ENCODE assay signal across 16 cellular contexts in genomic region chr6:15436451-15436850, GRCh38.
DNase-seq lines count a peak whose midpoint lies in the region; ATAC-seq lines count a peak whose summit lies in the region.
"Had no signal": no experiment of that assay in that cellular context is flagged by ENCODE, and none has a peak within 500 bp of the region (broad histone marks: within the 10 kb centered on the region; RNA-seq: fewer than 3 reads in every experiment).

No MANE protein-coding gene starts in this region.

- H3K27me3 ChIP-seq in BLaER1 treated with 17β-estradiol and CSF1 and Interleukin-3, amounts not matched to agents 10 nM and 100 nM = no peaks in the 10 kb centered on the region
- no peaks in the 10 kb centered on the region for H3K27me3 ChIP-seq in CD4-positive, CD25-positive, alpha-beta regulatory T cell (ENCODE audit: control insufficient read depth, insufficient read depth, low read length)
- H3K27me3 ChIP-seq: heart right ventricle had no signal

- POLR2A ChIA-PET in activated naive CD8-positive, alpha-beta T cell treated with anti-CD3 and anti-CD28 coated beads, Interleukin-2, amount 10 ng/mL, durations not matched to agents 7 days and 5 days (lab: Charles Lee) = no interaction called here
- POLR2A ChIA-PET in activated CD4-positive, alpha-beta memory T cell treated with anti-CD3 and anti-CD28 coated beads, Interleukin-2, amount 10 ng/mL, durations not matched to agents 7 days and 5 days (lab: Charles Lee) = interaction anchor here (1.3 kb wide), 1 partner anchor 187 kb away, joined by 5 read pairs; no protein-coding TSS in a partner anchor

- H3K4me2 ChIP-seq in BLaER1 treated with 17β-estradiol and CSF1 and Interleukin-3, amounts not matched to agents 10 nM and 100 nM = peak overlapping the region; percentile 46 to 97 (median 80)

- no peak overlapping the region for H3K9ac ChIP-seq in BLaER1 treated with 17β-estradiol and CSF1 and Interleukin-3, amounts not matched to agents 10 nM and 100 nM

- H3K27ac ChIP-seq in BLaER1 treated with 17β-estradiol and CSF1 and Interleukin-3, amounts not matched to agents 10 nM and 100 nM = peak overlapping the region in 3 of 11 experiments; percentile 19 to 53 (median 31); a peak in 1 of 22 replicates
- no peak overlapping the region for H3K27ac ChIP-seq in CD4-positive, CD25-positive, alpha-beta regulatory T cell (ENCODE audit: insufficient read depth, low read length, poor library complexity, severe bottlenecking)
- H3K27ac ChIP-seq: heart right ventricle had no signal

- H3K36me3 ChIP-seq in BLaER1 treated with 17β-estradiol and CSF1 and Interleukin-3, amounts not matched to agents 10 nM and 100 nM = peaks cover 0 to 10% (median 0%) of the 10 kb centered on the region in 11 experiments; a peak in 3 of 22 replicates
- no peaks in the 10 kb centered on the region for H3K36me3 ChIP-seq in CD4-positive, CD25-positive, alpha-beta regulatory T cell (ENCODE audit: control insufficient read depth, insufficient read depth, low read length)
- H3K36me3 ChIP-seq: heart right ventricle had no signal

- H3K4me1 Mint-ChIP-seq in CD4-positive, CD25-positive, alpha-beta regulatory T cell = peaks cover 49 to 98% (median 85%) of the 10 kb centered on the region in 4 donors
- H3K4me1 Mint-ChIP-seq in activated naive CD8-positive, alpha-beta T cell treated with anti-CD3 and anti-CD28 coated beads, Interleukin-2, amount 10 ng/mL, durations not matched to agents 7 days and 5 days = peaks cover 92% of the 10 kb centered on the region
- H3K4me1 Mint-ChIP-seq in naive B cell = peaks cover 80 to 97% (median 92%) of the 10 kb centered on the region in 3 donors
- H3K4me1 Mint-ChIP-seq in activated CD4-positive, alpha-beta memory T cell treated with anti-CD3 and anti-CD28 coated beads, Interleukin-2, amount 10 ng/mL, durations not matched to agents 7 days and 5 days = peaks cover 97% of the 10 kb centered on the region

- peaks cover 6 to 13% (median 10%) of the 10 kb centered on the region in 11 experiments; a peak in 16 of 22 replicates for H3K9me3 ChIP-seq in BLaER1 treated with 17β-estradiol and CSF1 and Interleukin-3, amounts not matched to agents 10 nM and 100 nM (replicated peaks in 1 of 11)
- no peaks in the 10 kb centered on the region for H3K9me3 ChIP-seq in CD4-positive, CD25-positive, alpha-beta regulatory T cell (ENCODE audit: control insufficient read depth in 2 of 2, low read length in 2 of 2)

- peak overlapping the region in 1 of 4 donors; percentile 22 for H3K4me3 Mint-ChIP-seq in CD4-positive, CD25-positive, alpha-beta regulatory T cell
- no peak overlapping the region for H3K4me3 Mint-ChIP-seq in activated naive CD8-positive, alpha-beta T cell treated with anti-CD3 and anti-CD28 coated beads, Interleukin-2, amount 10 ng/mL, durations not matched to agents 7 days and 5 days
- peak overlapping the region in 7 of 8 donors; percentile 33 to 91 (median 54) for H3K4me3 Mint-ChIP-seq in naive B cell
- H3K4me3 Mint-ChIP-seq in activated CD4-positive, alpha-beta memory T cell treated with anti-CD3 and anti-CD28 coated beads, Interleukin-2, amount 10 ng/mL, durations not matched to agents 7 days and 5 days = no peak overlapping the region

- peaks cover 98 to 100% (median 100%) of the 10 kb centered on the region in 10 experiments for H3K4me1 ChIP-seq in BLaER1 treated with 17β-estradiol and CSF1 and Interleukin-3, amounts not matched to agents 10 nM and 100 nM
- peaks cover 50% of the 10 kb centered on the region for H3K4me1 ChIP-seq in CD4-positive, CD25-positive, alpha-beta regulatory T cell (ENCODE audit: control insufficient read depth, insufficient read depth, low read length, poor library complexity, severe bottlenecking)

- H3K27me3 Mint-ChIP-seq in CD4-positive, CD25-positive, alpha-beta regulatory T cell = no peaks in the 10 kb centered on the region
- no peaks in the 10 kb centered on the region for H3K27me3 Mint-ChIP-seq in activated naive CD8-positive, alpha-beta T cell treated with anti-CD3 and anti-CD28 coated beads, Interleukin-2, amount 10 ng/mL, durations not matched to agents 7 days and 5 days
- H3K27me3 Mint-ChIP-seq in naive B cell = no peaks in the 10 kb centered on the region
- H3K27me3 Mint-ChIP-seq in activated CD4-positive, alpha-beta memory T cell treated with anti-CD3 and anti-CD28 coated beads, Interleukin-2, amount 10 ng/mL, durations not matched to agents 7 days and 5 days = no peaks in the 10 kb centered on the region

- CTCF ChIA-PET in activated CD4-positive, alpha-beta memory T cell treated with anti-CD3 and anti-CD28 coated beads, Interleukin-2, amount 10 ng/mL, durations not matched to agents 7 days and 5 days (lab: Charles Lee) = no interaction called here

- peaks cover 82 to 100% (median 95%) of the 10 kb centered on the region in 11 experiments; a peak in 21 of 22 replicates for H4K20me1 ChIP-seq in BLaER1 treated with 17β-estradiol and CSF1 and Interleukin-3, amounts not matched to agents 10 nM and 100 nM

- ATAC-seq in CD4-positive, CD25-positive, alpha-beta regulatory T cell (ENCODE audit: low read depth in 2 of 2) = no peak
- no peak for ATAC-seq in activated naive CD8-positive, alpha-beta T cell treated with anti-CD3 and anti-CD28 coated beads, Interleukin-2, amount 10 ng/mL, durations not matched to agents 7 days and 5 days (ENCODE audit: low read depth)
- ATAC-seq in naive B cell (ENCODE audit: low read depth in 2 of 2) (no peak), HG03095 (IDR thresholded peaks at IDR 0.05; ENCODE audit: unreplicated experiment) (no peak), GM19397 (IDR thresholded peaks at IDR 0.05; ENCODE audit: unreplicated experiment) (no peak)
- ATAC-seq: heart right ventricle had no signal

- H3K4me3 ChIP-seq in BLaER1 treated with 17β-estradiol and CSF1 and Interleukin-3, amounts not matched to agents 10 nM and 100 nM = no peak overlapping the region; a peak in 1 of 20 replicates
- no peak overlapping the region for H3K4me3 ChIP-seq in CD4-positive, CD25-positive, alpha-beta regulatory T cell (ENCODE audit: low read depth, low read length)
- H3K4me3 ChIP-seq: heart right ventricle had no signal

- H3K9me3 Mint-ChIP-seq in CD4-positive, CD25-positive, alpha-beta regulatory T cell = no peaks in the 10 kb centered on the region
- H3K9me3 Mint-ChIP-seq in activated naive CD8-positive, alpha-beta T cell treated with anti-CD3 and anti-CD28 coated beads, Interleukin-2, amount 10 ng/mL, durations not matched to agents 7 days and 5 days = peaks cover 1% of the 10 kb centered on the region
- H3K9me3 Mint-ChIP-seq in naive B cell = peaks cover 0 to 13% (median 8%) of the 10 kb centered on the region in 7 donors
- peaks cover 2% of the 10 kb centered on the region for H3K9me3 Mint-ChIP-seq in activated CD4-positive, alpha-beta memory T cell treated with anti-CD3 and anti-CD28 coated beads, Interleukin-2, amount 10 ng/mL, durations not matched to agents 7 days and 5 days

- DNase-seq in CD4-positive, CD25-positive, alpha-beta regulatory T cell = no peak
- DNase-seq in activated naive CD8-positive, alpha-beta T cell treated with anti-CD3 and anti-CD28 coated beads, Interleukin-2, amount 10 ng/mL, durations not matched to agents 7 days and 5 days = no peak
- no peak for DNase-seq in naive B cell
- no peak for DNase-seq in activated CD4-positive, alpha-beta memory T cell treated with anti-CD3 and anti-CD28 coated beads, Interleukin-2, amount 10 ng/mL, durations not matched to agents 7 days and 5 days
- DNase-seq: activated effector memory CD4-positive, alpha-beta T cell treated with Interleukin-2 at 50 U/mL for 16 hours; Calu3; cerebellar nuclear complex; EL; heart right ventricle; NCI-H2081 treated with DMSO at 0.1 percent for 48 hours; NCI-H526; retina; stimulated activated CD8-positive, alpha-beta memory T cell treated with anti-CD3 and anti-CD28 coated beads, Interleukin-4, amount 100 ng/mL, for 48 hours had no signal

- H3K27ac Mint-ChIP-seq in CD4-positive, CD25-positive, alpha-beta regulatory T cell = peak overlapping the region in 2 of 3 donors; percentile 15 to 63
- peak overlapping the region; percentile 91 for H3K27ac Mint-ChIP-seq in activated naive CD8-positive, alpha-beta T cell treated with anti-CD3 and anti-CD28 coated beads, Interleukin-2, amount 10 ng/mL, durations not matched to agents 7 days and 5 days
- peak overlapping the region; percentile 50 to 95 (median 83) for H3K27ac Mint-ChIP-seq in naive B cell
- H3K27ac Mint-ChIP-seq in activated CD4-positive, alpha-beta memory T cell treated with anti-CD3 and anti-CD28 coated beads, Interleukin-2, amount 10 ng/mL, durations not matched to agents 7 days and 5 days = no peak overlapping the region

- H3K36me3 Mint-ChIP-seq in CD4-positive, CD25-positive, alpha-beta regulatory T cell = no peaks in the 10 kb centered on the region
- peaks cover 23% of the 10 kb centered on the region for H3K36me3 Mint-ChIP-seq in activated naive CD8-positive, alpha-beta T cell treated with anti-CD3 and anti-CD28 coated beads, Interleukin-2, amount 10 ng/mL, durations not matched to agents 7 days and 5 days
- peaks cover 9 to 12% of the 10 kb centered on the region in 2 donors for H3K36me3 Mint-ChIP-seq in naive B cell
- peaks cover 15% of the 10 kb centered on the region for H3K36me3 Mint-ChIP-seq in activated CD4-positive, alpha-beta memory T cell treated with anti-CD3 and anti-CD28 coated beads, Interleukin-2, amount 10 ng/mL, durations not matched to agents 7 days and 5 days (ENCODE audit: low read depth)

Comparison
In these comparisons a context has a peak if more than half of its experiments do, and no peak if none do; other contexts are left out.
1. H3K4me3 Mint-ChIP-seq: peak in naive B cell (7 of 8); none in activated naive CD8-positive, alpha-beta T cell treated with anti-CD3 and anti-CD28 coated beads, Interleukin-2, amount 10 ng/mL, durations not matched to agents 7 days and 5 days (single experiment) and activated CD4-positive, alpha-beta memory T cell treated with anti-CD3 and anti-CD28 coated beads, Interleukin-2, amount 10 ng/mL, durations not matched to agents 7 days and 5 days (single experiment).